26 cellular contexts compared by ENCODE assay signal in genomic region chr4:53453385-53453784, GRCh38.
DNase-seq lines count a peak whose midpoint lies in the region; ATAC-seq, FAIRE-seq and TF ChIP-seq lines count a peak whose summit lies in the region.
"Had no signal": no experiment of that assay in that cellular context is flagged by ENCODE, and none has a peak within 500 bp of the region (broad histone marks: within the 10 kb centered on the region; RNA-seq: fewer than 3 reads in every experiment).

No MANE protein-coding gene starts in this region.

- H4K20me1 ChIP-seq in IMR-90 (ENCODE audit: insufficient read depth, low read length) = no peaks in the 10 kb centered on the region; the same call in 1 of the 2 replicates
- no peaks in the 10 kb centered on the region for H4K20me1 ChIP-seq in keratinocyte (ENCODE audit: control insufficient read depth, extremely low read depth, insufficient read depth, low read length)

- no peaks in the 10 kb centered on the region for H3K27me3 ChIP-seq in IMR-90 (ENCODE audit: control insufficient read depth, insufficient read depth, low read length)
- H3K27me3 ChIP-seq in keratinocyte (ENCODE audit: control insufficient read depth, extremely low read depth, insufficient read depth, low read length) = no peaks in the 10 kb centered on the region
- H3K27me3 ChIP-seq in CD8-positive, alpha-beta T cell (ENCODE audit: insufficient read depth, low read length) = no peaks in the 10 kb centered on the region
- H3K27me3 ChIP-seq: BE2C, SJSA1 had no signal

- H3K4me3 ChIP-seq in IMR-90 (ENCODE audit: insufficient read depth, low read depth, low read length) = no peak overlapping the region
- H3K4me3 ChIP-seq in keratinocyte (ENCODE audit: control insufficient read depth in 2 of 3, extremely low read depth in 1 of 3, insufficient read depth in 2 of 3, low read depth in 1 of 3, low read length in 3 of 3) = no peak overlapping the region
- no peak overlapping the region for H3K4me3 ChIP-seq in CD8-positive, alpha-beta T cell (ENCODE audit: low read depth, low read length)
- H3K4me3 ChIP-seq: PC-9, SJSA1 had no signal

- no TSS peak for BruUV-seq in IMR-90 (replicated peaks; lab: Mats Ljungman, UMichigan)

- peak; percentile 29 for FAIRE-seq in keratinocyte (lab: Jason Lieb, UNC)
- no peak for FAIRE-seq in frontal cortex (lab: Jason Lieb, UNC)
- FAIRE-seq: GM18507, H1 had no signal

- H3K14ac ChIP-seq in IMR-90 (replicated peaks; ENCODE audit: low read depth, low read length) = no peak overlapping the region

- dilution Hi-C loops in IMR-90 (cut with HindIII; ENCODE audit: low sequenced_read_pairs, unreplicated experiment) = no loop called here
- dilution Hi-C loops in keratinocyte (cut with MboI; ENCODE audit: extremely low pct_ligation_motif_present, low sequenced_read_pairs) = no loop called here

- no peaks in the 10 kb centered on the region for H3K9me3 Mint-ChIP-seq in CD8-positive, alpha-beta T cell
- H3K9me3 Mint-ChIP-seq: CD14-positive monocyte had no signal

- no peaks in the 10 kb centered on the region for H3K9me3 ChIP-seq in IMR-90 (ENCODE audit: control insufficient read depth, insufficient read depth, low read length)
- no peaks in the 10 kb centered on the region for H3K9me3 ChIP-seq in keratinocyte (ENCODE audit: control insufficient read depth, low read depth, low read length)
- no peaks in the 10 kb centered on the region for H3K9me3 ChIP-seq in CD8-positive, alpha-beta T cell (ENCODE audit: low read length)
- H3K9me3 ChIP-seq: BE2C, SJSA1 had no signal

- no peaks in the 10 kb centered on the region for H3K4me1 ChIP-seq in IMR-90 (ENCODE audit: control insufficient read depth, insufficient read depth, low read length)
- no peaks in the 10 kb centered on the region for H3K4me1 ChIP-seq in keratinocyte (ENCODE audit: control insufficient read depth, extremely low read depth, insufficient read depth, low read length)
- H3K4me1 ChIP-seq in CD8-positive, alpha-beta T cell (ENCODE audit: insufficient read depth, low read length) = no peaks in the 10 kb centered on the region
- H3K4me1 ChIP-seq: BE2C, SJSA1 had no signal

- H3K56ac ChIP-seq in IMR-90 (ENCODE audit: extremely low read depth, insufficient read depth, low read length) = no peak overlapping the region

- H3K27ac ChIP-seq in IMR-90 (ENCODE audit: insufficient read depth, low read length) (peak overlapping the region; percentile 16; the same call in 1 of the 2 replicates), keratinocyte (ENCODE audit: control insufficient read depth, insufficient read depth, low read length) (no peak overlapping the region)
- no peak overlapping the region for H3K27ac ChIP-seq in CD8-positive, alpha-beta T cell (ENCODE audit: low read depth, low read length)
- H3K27ac ChIP-seq: KMS-11, PC-9, SJSA1 had no signal

- H2BK15ac ChIP-seq in IMR-90 (ENCODE audit: low read depth, low read length) = no peak overlapping the region

- no peak overlapping the region for H3K4ac ChIP-seq in IMR-90 (ENCODE audit: low read depth, low read length)

- H3K9me1 ChIP-seq in IMR-90 (ENCODE audit: insufficient read depth, low read length) (peaks cover 5% of the 10 kb centered on the region), keratinocyte (ENCODE audit: control insufficient read depth, extremely low read depth, insufficient read depth, low read length) (no peaks in the 10 kb centered on the region)

- H3K79me2 ChIP-seq in keratinocyte (ENCODE audit: control insufficient read depth, insufficient read depth, low read length) = no peaks in the 10 kb centered on the region

- H2AK5ac ChIP-seq in IMR-90 (ENCODE audit: low read depth, low read length) = no peak overlapping the region

- H2BK20ac ChIP-seq in IMR-90 (ENCODE audit: low read depth, low read length) = no peak overlapping the region

- H4K8ac ChIP-seq in IMR-90 (ENCODE audit: low read depth in 2 of 2, low read length in 2 of 2) = peak overlapping the region in 1 of 2 experiments; percentile 2; a peak in 1 of 4 replicates

- H3K9ac ChIP-seq in IMR-90 (ENCODE audit: low read depth, low read length) (no peak overlapping the region), keratinocyte (ENCODE audit: control insufficient read depth, extremely low read depth, insufficient read depth, low read length) (no peak overlapping the region)
- H3K9ac ChIP-seq: KMS-11 had no signal

- H3K23ac ChIP-seq in IMR-90 (ENCODE audit: low read depth, low read length) = no peak overlapping the region

- intact Hi-C loops in IMR-90 (cut with micrococcal nuclease) = loop anchor here (10.0 kb wide), 1 partner anchor 259 kb away; no protein-coding TSS in a partner anchor
- intact Hi-C loops in CD8-positive, alpha-beta T cell (cut with DNase I, micrococcal nuclease) = no loop called here

- H3K4me2 ChIP-seq in IMR-90 (ENCODE audit: low read depth, low read length) = no peak overlapping the region
- no peak overlapping the region for H3K4me2 ChIP-seq in keratinocyte (ENCODE audit: control insufficient read depth, extremely low read depth, insufficient read depth, low read depth, low read length)
- H3K4me2 ChIP-seq: KMS-11, PC-9 had no signal

- H3K4me3 Mint-ChIP-seq in CD8-positive, alpha-beta T cell = no peak overlapping the region
- H3K4me3 Mint-ChIP-seq: CD14-positive monocyte, IgD-negative memory B cell had no signal

- H3K18ac ChIP-seq in IMR-90 (ENCODE audit: low read depth, low read length) = no peak overlapping the region

- no peak for TF ChIP-seq RAD21 in IMR-90 (IDR thresholded peaks at IDR 0.05; ENCODE audit: low read length)

- H3K27ac Mint-ChIP-seq in CD8-positive, alpha-beta T cell = no peak overlapping the region
- H3K27ac Mint-ChIP-seq: IgD-negative memory B cell had no signal

- H4K5ac ChIP-seq in IMR-90 (ENCODE audit: low read depth, low read length) = no peak overlapping the region; the same call in 1 of the 2 replicates

- peaks cover 18 to 34% of the 10 kb centered on the region in 2 experiments for H3K79me1 ChIP-seq in IMR-90 (ENCODE audit: low read depth in 1 of 2, low read length in 2 of 2)

- no peaks in the 10 kb centered on the region for H3K27me3 Mint-ChIP-seq in CD8-positive, alpha-beta T cell (ENCODE audit: low read depth)
- H3K27me3 Mint-ChIP-seq: IgD-negative memory B cell had no signal

- 100% methylated on average over 1 of the region's 2 CpGs; no CpG with 5 or more reads in 1 of the 2 experiments for WGBS in IMR-90 (ENCODE audit: extremely low coverage in 2 of 2, insufficient read length in 1 of 2), 2 experiments

- no peak overlapping the region for H2BK5ac ChIP-seq in IMR-90 (ENCODE audit: low read depth, low read length, poor library complexity, severe bottlenecking)

- no peak overlapping the region for H2BK120ac ChIP-seq in IMR-90 (ENCODE audit: low read depth, low read length)

- H4K91ac ChIP-seq in IMR-90 (ENCODE audit: insufficient read depth, low read depth, low read length) = no peak overlapping the region

- peaks cover 7% of the 10 kb centered on the region for H3K4me1 Mint-ChIP-seq in CD8-positive, alpha-beta T cell (ENCODE audit: low read depth)
- H3K4me1 Mint-ChIP-seq: IgD-negative memory B cell had no signal

- CTCF ChIA-PET in IMR-90 (lab: Yijun Ruan, JAX) = no interaction called here
- CTCF ChIA-PET in CD8-positive, alpha-beta T cell (lab: Charles Lee) = interaction anchor here (0.7 kb wide), 1 partner anchor 672 kb away, joined by 4 read pairs; no protein-coding TSS in a partner anchor

- DNase-seq in IMR-90 (peak; percentile 15), fibroblast of gingiva (ENCODE audit: low read depth) (peak; percentile 38), keratinocyte (ENCODE audit: low read depth, low spot score) (no peak), stromal cell of bone marrow (ENCODE audit: low read depth) (peak; percentile 13), frontal cortex (ENCODE audit: low spot score in 2 of 2) (no peak)
- no peak for DNase-seq in CD8-positive, alpha-beta T cell
- DNase-seq: BE2C, Calu3, HCEC 1CT, MM.1S, NCI-H1092, NCI-H1417 treated with DMSO at 0.1 percent for 48 hours, NCI-H1694 treated with DMSO at 0.1 percent for 48 hours, NCI-H2081, NCI-H2227 treated with DMSO at 0.1 percent for 48 hours, NCI-H526 treated with DMSO at 0.1 percent for 48 hours, PC-9, Right ventricle myocardium superior, RPMI8226 had no signal

- peaks cover 74% of the 10 kb centered on the region for H3K36me3 Mint-ChIP-seq in CD8-positive, alpha-beta T cell

- TF ChIP-seq CTCF in IMR-90 (conservative IDR thresholded peaks at IDR 0.05; ENCODE audit: low read depth, low read length) = no peak
- no peak for TF ChIP-seq CTCF in keratinocyte (optimal IDR thresholded peaks at IDR 0.05 in 1 of 3, IDR thresholded peaks at IDR 0.05 in 1 of 3, conservative IDR thresholded peaks at IDR 0.05 in 1 of 3; ENCODE audit: extremely low read depth in 1 of 3, insufficient read depth in 2 of 3, low read length in 3 of 3)
- TF ChIP-seq CTCF in CD8-positive, alpha-beta T cell (IDR thresholded peaks at IDR 0.05) = no peak

- H3K36me3 ChIP-seq in IMR-90 (ENCODE audit: control insufficient read depth, insufficient read depth, low read length) (peaks cover 16% of the 10 kb centered on the region), keratinocyte (ENCODE audit: control insufficient read depth in 2 of 2, extremely low read depth in 1 of 2, insufficient read depth in 2 of 2, low read length in 2 of 2) (peaks cover 6 to 8% of the 10 kb centered on the region in 2 experiments)
- peaks cover 23% of the 10 kb centered on the region for H3K36me3 ChIP-seq in CD8-positive, alpha-beta T cell (ENCODE audit: insufficient read depth, low read length)

- ATAC-seq in IMR-90 (ENCODE audit: low read depth) (no peak), GM21423 (IDR thresholded peaks at IDR 0.05; ENCODE audit: unreplicated experiment) (no peak)
- no peak for ATAC-seq in CD8-positive, alpha-beta T cell

- H2AFZ ChIP-seq in IMR-90 (replicated peaks; ENCODE audit: low read length, poor library complexity) = no peak overlapping the region
- H2AFZ ChIP-seq in keratinocyte (ENCODE audit: control insufficient read depth, low read length) = no peak overlapping the region
- H2AFZ ChIP-seq: PC-9 had no signal

- POLR2A ChIA-PET in IMR-90 (lab: Charles Lee; ENCODE audit: unreplicated experiment) = no interaction called here
- POLR2A ChIA-PET in CD8-positive, alpha-beta T cell (lab: Charles Lee) = no interaction called here

- no peak for TF ChIP-seq POLR2A in IMR-90 (IDR thresholded peaks at IDR 0.05; ENCODE audit: low read depth, low read length)

- no peak overlapping the region for H2AK9ac ChIP-seq in IMR-90 (replicated peaks; ENCODE audit: low read depth, low read length, poor library complexity)

- in situ Hi-C loops in IMR-90 (cut with MboI; ENCODE audit: low sequenced_read_pairs) = no loop called here

TF ChIP-seq in IMR-90, 13 proteins besides CTCF, POLR2A, EP300 and RAD21:
- no peak for TF ChIP-seq BHLHE40 (IDR thresholded peaks at IDR 0.05; ENCODE audit: low read depth, low read length)
- TF ChIP-seq NFE2L2 (IDR thresholded peaks at IDR 0.05; ENCODE audit: low read depth, low read length) = peak; percentile 29; the same call in 1 of the 2 replicates
TF ChIP-seq in IMR-90: peak in this region for 1.

Comparison
In these comparisons a context has a peak if more than half of its experiments do, and no peak if none do; other contexts are left out.
1. DNase-seq: peak in IMR-90 (single experiment), fibroblast of gingiva (single experiment) and stromal cell of bone marrow (single experiment); none in keratinocyte (single experiment), frontal cortex (0 of 2) and CD8-positive, alpha-beta T cell (0 of 7).